17 cellular contexts compared by ENCODE assay signal in genomic region chr18:73952296-73952946, GRCh38.
"Had no signal": no experiment of that assay in that cellular context is flagged by ENCODE, and none has a peak within 500 bp of the region (broad histone marks: within the 10 kb centered on the region; RNA-seq: fewer than 3 reads in every experiment).

No MANE protein-coding gene starts in this region.

- H3K27ac ChIP-seq: epithelial cell of prostate, foreskin keratinocyte, lower lobe of right lung, thyroid gland had no signal

- ATAC-seq: foreskin keratinocyte, lower lobe of right lung, right cardiac atrium had no signal

- H3K27me3 ChIP-seq: dorsolateral prefrontal cortex, foreskin keratinocyte, thyroid gland had no signal

- H3K9me3 ChIP-seq: lower lobe of right lung, thyroid gland had no signal

- H3K36me3 ChIP-seq: lower lobe of right lung, thyroid gland had no signal

- H3K4me1 ChIP-seq: foreskin keratinocyte, lower lobe of right lung, thyroid gland had no signal

- DNase-seq: activated B cell treated with CpG ODN at 0.5 μM for 24 hours; activated CD4-positive, alpha-beta memory T cell treated with anti-CD3 and anti-CD28 coated beads for 36 hours; activated CD4-positive, alpha-beta T cell treated with anti-CD3 and anti-CD28 coated beads for 4 hours; activated naive CD4-positive, alpha-beta T cell treated with Interleukin-2 at 50 U/mL for 16 hours; activated T-cell treated with anti-CD3 and anti-CD28 coated beads for 4 hours; anterior cingulate cortex; central memory CD4-positive, alpha-beta T cell; dorsolateral prefrontal cortex; endodermal cell; foreskin keratinocyte; lower lobe of right lung; occipital lobe; right cardiac atrium; stimulated activated CD4-positive, alpha-beta T cell treated with anti-CD3 and anti-CD28 coated beads, Interleukin-2, amount 100 ng/mL, for 24 hours; stimulated activated naive CD4-positive, alpha-beta T cell treated with Interleukin-2 at 50 U/mL for 16 hours; thyroid gland had no signal

- H3K4me3 ChIP-seq: dorsolateral prefrontal cortex, lower lobe of right lung, thyroid gland had no signal
